In the genomic region with DNA sequence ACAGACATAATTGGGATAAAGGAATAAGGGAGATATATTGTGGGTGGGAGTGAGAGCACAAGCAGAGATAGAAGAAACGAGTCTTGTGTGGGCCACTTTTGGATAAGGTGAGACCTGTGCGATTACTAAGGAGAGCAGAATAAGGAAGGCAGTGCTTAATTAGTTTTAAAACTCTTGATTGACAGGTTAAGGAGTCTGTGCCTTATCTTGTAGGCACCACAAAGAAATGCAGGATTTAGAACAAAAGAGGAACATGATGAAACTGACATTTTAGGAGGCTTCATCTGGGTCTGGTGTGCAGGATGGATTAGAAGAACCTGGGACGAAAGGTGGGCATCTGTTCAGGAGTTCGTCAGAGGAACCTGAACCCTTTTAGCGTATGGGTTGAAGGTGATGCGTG, we compare ENCODE assay signal across 1 cellular context.
TF ChIP-seq lines count a peak whose summit lies in the region.

No MANE protein-coding gene starts in this region.

TF ChIP-seq in WTC11, 78 proteins besides CTCF, POLR2A, EP300 and RAD21 (continued from another document):
- no peak for TF ChIP-seq STAT6 (CRISPR knock-in tag; conservative IDR thresholded peaks at IDR 0.05; ENCODE audit: low read depth)
- TF ChIP-seq NFE2L1 (CRISPR knock-in tag; IDR thresholded peaks at IDR 0.05): no peak
- TF ChIP-seq, protein P1, sequence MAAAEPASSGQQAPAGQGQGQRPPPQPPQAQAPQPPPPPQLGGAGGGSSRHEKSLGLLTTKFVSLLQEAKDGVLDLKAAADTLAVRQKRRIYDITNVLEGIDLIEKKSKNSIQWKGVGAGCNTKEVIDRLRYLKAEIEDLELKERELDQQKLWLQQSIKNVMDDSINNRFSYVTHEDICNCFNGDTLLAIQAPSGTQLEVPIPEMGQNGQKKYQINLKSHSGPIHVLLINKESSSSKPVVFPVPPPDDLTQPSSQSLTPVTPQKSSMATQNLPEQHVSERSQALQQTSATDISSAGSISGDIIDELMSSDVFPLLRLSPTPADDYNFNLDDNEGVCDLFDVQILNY (CRISPR knock-in tag; IDR thresholded peaks at IDR 0.05): no peak
- TF ChIP-seq, protein P2, sequence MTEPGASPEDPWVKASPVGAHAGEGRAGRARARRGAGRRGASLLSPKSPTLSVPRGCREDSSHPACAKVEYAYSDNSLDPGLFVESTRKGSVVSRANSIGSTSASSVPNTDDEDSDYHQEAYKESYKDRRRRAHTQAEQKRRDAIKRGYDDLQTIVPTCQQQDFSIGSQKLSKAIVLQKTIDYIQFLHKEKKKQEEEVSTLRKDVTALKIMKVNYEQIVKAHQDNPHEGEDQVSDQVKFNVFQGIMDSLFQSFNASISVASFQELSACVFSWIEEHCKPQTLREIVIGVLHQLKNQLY (CRISPR knock-in tag; IDR thresholded peaks at IDR 0.05): no peak
- no peak for TF ChIP-seq ZNF281 (CRISPR knock-in tag; IDR thresholded peaks at IDR 0.05)
